8 cellular contexts compared by ENCODE assay signal in genomic region chr18:77650799-77651385, GRCh38.
DNase-seq lines count a peak whose midpoint lies in the region; ATAC-seq and TF ChIP-seq lines count a peak whose summit lies in the region.

No MANE protein-coding gene starts in this region.

- H3K27me3 ChIP-seq in neutrophil, result peaks cover 23% of the 10 kb centered on the region

- TF ChIP-seq CTCF in fibroblast of villous mesenchyme (IDR thresholded peaks at IDR 0.05; ENCODE audit: insufficient read depth, low read depth, low read length) (peak; percentile 60), neutrophil (IDR thresholded peaks at IDR 0.05) (peak; percentile 83), type B pancreatic cell (conservative IDR thresholded peaks at IDR 0.05) (peak; percentile 98)

- H3K9me3 ChIP-seq in neutrophil, result no peaks in the 10 kb centered on the region

- no peak overlapping the region for H3K4me3 Mint-ChIP-seq in type B pancreatic cell

- DNase-seq in CMK (ENCODE audit: low read depth), result peak; percentile 4
- DNase-seq in NOMO-1 (lab: John Stamatoyannopoulos, UW; ENCODE audit: unreplicated experiment in 2 of 2), result peak; percentile 22 to 40
- peak; percentile 77 to 80 for DNase-seq in activated T-cell treated with anti-CD3 and anti-CD28 coated beads, Interleukin-2, amount 50 U/mL, for 48 hours
- peak; percentile 15 for DNase-seq in fibroblast of villous mesenchyme (ENCODE audit: low read depth)
- DNase-seq in type B pancreatic cell (ENCODE audit: extremely low spot score, unreplicated experiment), result peak; percentile 87

- H3K4me1 Mint-ChIP-seq in type B pancreatic cell (ENCODE audit: unreplicated experiment), result peaks cover 5% of the 10 kb centered on the region

- no peaks in the 10 kb centered on the region for H3K36me3 ChIP-seq in neutrophil

- no peak overlapping the region for H3K27ac Mint-ChIP-seq in type B pancreatic cell

- H3K27me3 Mint-ChIP-seq in type B pancreatic cell, result peaks cover 40% of the 10 kb centered on the region

- H3K9me3 Mint-ChIP-seq in type B pancreatic cell, result no peaks in the 10 kb centered on the region

- H3K4me3 ChIP-seq in fibroblast of villous mesenchyme (ENCODE audit: low read depth, low read length) (no peak overlapping the region), neutrophil (ENCODE audit: low read depth in 1 of 2, low read length in 1 of 2) (no peak overlapping the region)

- ATAC-seq in GM19438 (IDR thresholded peaks at IDR 0.05; ENCODE audit: low read depth, unreplicated experiment), result peak; percentile 94
- peak; percentile 57 for ATAC-seq in HG03558 (IDR thresholded peaks at IDR 0.05; ENCODE audit: extremely low read depth, unreplicated experiment)

- peaks cover 0 to 4% of the 10 kb centered on the region in 2 experiments for H3K4me1 ChIP-seq in neutrophil (ENCODE audit: control insufficient read depth in 1 of 2, insufficient read depth in 1 of 2, low read depth in 1 of 2, low read length in 1 of 2)

- H3K27ac ChIP-seq in neutrophil, result no peak overlapping the region

- no peaks in the 10 kb centered on the region for H3K36me3 Mint-ChIP-seq in type B pancreatic cell

Comparison
In these comparisons a context has a peak if more than half of its experiments do, and no peak if none do; other contexts are left out.
1. DNase-seq: peak in every context shown above with its lines; median percentile 87 in type B pancreatic cell; 78 in activated T-cell treated with anti-CD3 and anti-CD28 coated beads, Interleukin-2, amount 50 U/mL, for 48 hours; 31 in NOMO-1; 15 in fibroblast of villous mesenchyme; 4 in CMK.